Comparison of ENCODE assay signal across 27 cellular contexts in the genomic region with DNA sequence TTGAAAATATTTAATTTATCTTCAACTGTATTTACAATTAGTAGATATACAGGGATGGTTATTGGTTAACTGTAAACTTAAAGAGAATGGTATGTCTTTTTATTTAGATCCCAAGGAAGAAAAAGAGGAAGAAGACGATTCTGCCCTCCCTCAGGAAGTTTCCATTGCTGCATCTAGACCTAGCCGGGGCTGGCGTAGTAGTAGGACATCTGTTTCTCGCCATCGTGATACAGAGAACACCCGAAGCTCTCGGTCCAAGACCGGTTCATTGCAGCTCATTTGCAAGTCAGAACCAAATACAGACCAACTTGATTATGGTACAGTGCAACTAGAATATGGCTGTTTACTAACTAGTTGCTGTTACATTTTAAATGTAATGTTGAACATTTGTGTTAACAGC.
DNase-seq lines count a peak whose midpoint lies in the region; ATAC-seq lines count a peak whose summit lies in the region.
"Had no signal": no experiment of that assay in that cellular context is flagged by ENCODE, and none has a peak within 500 bp of the region (broad histone marks: within the 10 kb centered on the region; RNA-seq: fewer than 3 reads in every experiment).

No MANE protein-coding gene starts in this region.

- H3K27me3 Mint-ChIP-seq in memory B cell: no peaks in the 10 kb centered on the region
- H3K27me3 Mint-ChIP-seq in activated naive CD8-positive, alpha-beta T cell treated with anti-CD3 and anti-CD28 coated beads, Interleukin-2, amount 50 U/mL, for 24 hours: no peaks in the 10 kb centered on the region
- H3K27me3 Mint-ChIP-seq: activated CD8-positive, alpha-beta T cell treated with anti-CD3 and anti-CD28 coated beads for 36 hours; activated naive CD8-positive, alpha-beta T cell treated with anti-CD3 and anti-CD28 coated beads, Interleukin-2, amount 10 ng/mL, durations not matched to agents 7 days and 5 days; progenitor cell of endocrine pancreas had no signal

- no peak overlapping the region for H3K27ac Mint-ChIP-seq in memory B cell
- H3K27ac Mint-ChIP-seq in activated naive CD8-positive, alpha-beta T cell treated with anti-CD3 and anti-CD28 coated beads, Interleukin-2, amount 50 U/mL, for 24 hours: no peak overlapping the region
- H3K27ac Mint-ChIP-seq: activated naive CD8-positive, alpha-beta T cell treated with anti-CD3 and anti-CD28 coated beads, Interleukin-2, amount 10 ng/mL, durations not matched to agents 7 days and 5 days had no signal

- no peaks in the 10 kb centered on the region for H3K9me3 Mint-ChIP-seq in memory B cell
- H3K9me3 Mint-ChIP-seq in activated naive CD8-positive, alpha-beta T cell treated with anti-CD3 and anti-CD28 coated beads, Interleukin-2, amount 50 U/mL, for 24 hours: no peaks in the 10 kb centered on the region
- H3K9me3 Mint-ChIP-seq: activated CD8-positive, alpha-beta T cell treated with anti-CD3 and anti-CD28 coated beads for 36 hours; activated naive CD8-positive, alpha-beta T cell treated with anti-CD3 and anti-CD28 coated beads, Interleukin-2, amount 10 ng/mL, durations not matched to agents 7 days and 5 days; neural crest cell had no signal

- peak; percentile 49 for ATAC-seq in GM18502 (IDR thresholded peaks at IDR 0.05; ENCODE audit: poor library complexity, unreplicated experiment)
- peak; percentile 47 for ATAC-seq in HG03066 (IDR thresholded peaks at IDR 0.05; ENCODE audit: low read depth, unreplicated experiment)
- peak; percentile 57 for ATAC-seq in memory B cell (ENCODE audit: low read depth)
- no peak for ATAC-seq in HG02981 (IDR thresholded peaks at IDR 0.05; ENCODE audit: unreplicated experiment)
- no peak for ATAC-seq in activated naive CD8-positive, alpha-beta T cell treated with anti-CD3 and anti-CD28 coated beads, Interleukin-2, amount 50 U/mL, for 24 hours
- ATAC-seq in GM19455 (IDR thresholded peaks at IDR 0.05; ENCODE audit: unreplicated experiment): no peak
- ATAC-seq: activated CD8-positive, alpha-beta T cell treated with anti-CD3 and anti-CD28 coated beads for 36 hours; left colon had no signal

- DNase-seq in OCI-M1 (lab: John Stamatoyannopoulos, UW) (peak; percentile 17), memory B cell (ENCODE audit: low spot score in 2 of 2) (no peak), NCI-H748 (lab: John Stamatoyannopoulos, UW; ENCODE audit: unreplicated experiment) (no peak)
- DNase-seq in activated naive CD8-positive, alpha-beta T cell treated with anti-CD3 and anti-CD28 coated beads, Interleukin-2, amount 50 U/mL, for 24 hours: no peak
- DNase-seq: ACHN; activated CD8-positive, alpha-beta T cell treated with anti-CD3 and anti-CD28 coated beads for 36 hours; activated effector memory CD4-positive, alpha-beta T cell treated with anti-CD3 and anti-CD28 coated beads, Interleukin-2, amount 50 U/mL, for 16 hours; activated naive CD8-positive, alpha-beta T cell treated with anti-CD3 and anti-CD28 coated beads, Interleukin-2, amount 10 ng/mL, durations not matched to agents 7 days and 5 days; central memory CD4-positive, alpha-beta T cell; dermis blood vessel endothelial cell; DMS53; KG1; left colon; mammary epithelial cell; MM.1S; NCI-H146; NCI-H524; sigmoid colon; stimulated activated CD4-positive, alpha-beta T cell treated with anti-CD3 and anti-CD28 coated beads, Interleukin-4, amount 100 ng/mL, for 4 hours; stimulated activated naive CD4-positive, alpha-beta T cell treated with Interleukin-2 at 50 U/mL for 16 hours; T-helper 1 cell had no signal

- peaks cover 38% of the 10 kb centered on the region for H3K36me3 Mint-ChIP-seq in memory B cell
- H3K36me3 Mint-ChIP-seq in activated naive CD8-positive, alpha-beta T cell treated with anti-CD3 and anti-CD28 coated beads, Interleukin-2, amount 50 U/mL, for 24 hours (ENCODE audit: low read depth): peaks cover 56% of the 10 kb centered on the region

- H3K4me1 Mint-ChIP-seq in memory B cell: peaks cover 25% of the 10 kb centered on the region
- H3K4me1 Mint-ChIP-seq in activated naive CD8-positive, alpha-beta T cell treated with anti-CD3 and anti-CD28 coated beads, Interleukin-2, amount 50 U/mL, for 24 hours: peaks cover 44% of the 10 kb centered on the region

- no peak overlapping the region for H3K4me3 Mint-ChIP-seq in memory B cell
- no peak overlapping the region for H3K4me3 Mint-ChIP-seq in activated naive CD8-positive, alpha-beta T cell treated with anti-CD3 and anti-CD28 coated beads, Interleukin-2, amount 50 U/mL, for 24 hours
- H3K4me3 Mint-ChIP-seq: activated CD8-positive, alpha-beta T cell treated with anti-CD3 and anti-CD28 coated beads for 36 hours; activated naive CD8-positive, alpha-beta T cell treated with anti-CD3 and anti-CD28 coated beads, Interleukin-2, amount 10 ng/mL, durations not matched to agents 7 days and 5 days; neural crest cell had no signal

Comparison
In these comparisons a context has a peak if more than half of its experiments do, and no peak if none do; other contexts are left out.
1. ATAC-seq: peak in GM18502 (single experiment), HG03066 (single experiment) and memory B cell (single experiment); none in HG02981 (single experiment), activated naive CD8-positive, alpha-beta T cell treated with anti-CD3 and anti-CD28 coated beads, Interleukin-2, amount 50 U/mL, for 24 hours (single experiment) and GM19455 (single experiment).